Comparison of ENCODE assay signal across 8 cellular contexts in the genomic region with DNA sequence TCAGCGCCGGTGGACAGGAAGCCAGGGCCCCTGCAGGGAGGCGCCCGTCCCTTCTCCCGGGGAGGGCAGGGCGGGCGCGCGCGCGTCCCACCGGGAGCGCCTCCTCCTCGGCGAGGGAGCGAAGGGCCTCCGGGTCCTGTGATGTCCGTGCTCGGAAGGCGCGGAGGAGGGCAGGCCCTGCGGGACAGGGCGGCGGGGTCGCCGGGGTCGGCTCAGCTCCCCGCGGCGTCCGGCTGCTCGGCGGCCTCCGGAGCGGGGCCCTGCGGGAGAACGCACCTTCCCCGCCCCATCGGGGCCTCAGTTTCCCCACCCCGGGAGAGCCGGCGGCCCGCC. TPM values are rescaled to one million over a fixed set of nuclear protein-coding genes. Genes with fewer than 3 reads are reported as not detected.
DNase-seq lines count a peak whose midpoint lies in the region; ATAC-seq lines count a peak whose summit lies in the region.

No MANE protein-coding gene starts in this region.

- H3K27me3 Mint-ChIP-seq in memory B cell: no peaks in the 10 kb centered on the region

- H3K36me3 ChIP-seq in urinary bladder (ENCODE audit: insufficient read depth): no peaks in the 10 kb centered on the region

- WGBS in urinary bladder: under 1% methylated on average over 41 of the region's 43 CpGs

- no peaks in the 10 kb centered on the region for H3K9me3 Mint-ChIP-seq in memory B cell

- H3K36me3 Mint-ChIP-seq in memory B cell: no peaks in the 10 kb centered on the region

- peak overlapping the region; percentile 79 for H3K4me3 Mint-ChIP-seq in memory B cell

- peaks cover 6% of the 10 kb centered on the region for H3K4me1 Mint-ChIP-seq in memory B cell

- H3K27ac Mint-ChIP-seq in memory B cell: no peak overlapping the region

- H3K4me1 ChIP-seq in urinary bladder (ENCODE audit: insufficient read depth): no peaks in the 10 kb centered on the region

- peak; percentile 35 for DNase-seq in activated naive CD4-positive, alpha-beta T cell treated with Interleukin-2 at 50 U/mL for 16 hours
- DNase-seq in activated naive CD4-positive, alpha-beta T cell (lab: John Stamatoyannopoulos, UW): no peak
- DNase-seq in RKO (ENCODE audit: low spot score) (peak; percentile 69), dermis blood vessel endothelial cell (peak; percentile 44), memory B cell (ENCODE audit: low spot score in 2 of 2) (no peak), NCI-H2107 (lab: John Stamatoyannopoulos, UW) (no peak)

- peak overlapping the region; percentile 97 for H3K4me3 ChIP-seq in urinary bladder (ENCODE audit: low read depth, low read length)

- ATAC-seq in HG02938 (IDR thresholded peaks at IDR 0.05; ENCODE audit: unreplicated experiment) (peak; percentile 13), memory B cell (ENCODE audit: low read depth) (no peak)

- H3K27ac ChIP-seq in urinary bladder (ENCODE audit: low read depth): peak overlapping the region; percentile 80

RNA-seq across cellular contexts. Expression of gene EXD3, which starts 0.3 kb away (rescaled TPM):
- total RNA-seq in dermis blood vessel endothelial cell (32.9 and 43.1 TPM in 2 replicates), urinary bladder (7.5 TPM)
- polyA plus RNA-seq in urinary bladder: 12.0 TPM

RNA-seq across cellular contexts. Expression of gene NOXA1, which starts 0.6 kb away (rescaled TPM):
- total RNA-seq in dermis blood vessel endothelial cell: 1.5 and 2.6 TPM in 2 replicates
- total RNA-seq in urinary bladder: 0.90 TPM
- polyA plus RNA-seq in urinary bladder: 3.0 TPM

RNA-seq across cellular contexts. Expression of gene ENTPD8, which starts 18.5 kb away (rescaled TPM):
- 0.23 and 0.34 TPM in 2 replicates for total RNA-seq in dermis blood vessel endothelial cell
- 0.16 TPM for total RNA-seq in urinary bladder
- not detected for polyA plus RNA-seq in urinary bladder

RNA-seq across cellular contexts. Expression of gene NSMF, which starts 36.5 kb away (rescaled TPM):
- total RNA-seq in dermis blood vessel endothelial cell (32.7 and 32.8 TPM in 2 replicates), urinary bladder (8.6 TPM)
- polyA plus RNA-seq in urinary bladder: 36.2 TPM

Comparison
In these comparisons a context has a peak if more than half of its experiments do, and no peak if none do; other contexts are left out.
1. DNase-seq: peak in activated naive CD4-positive, alpha-beta T cell treated with Interleukin-2 at 50 U/mL for 16 hours (single experiment), RKO (single experiment) and dermis blood vessel endothelial cell (single experiment); none in activated naive CD4-positive, alpha-beta T cell (0 of 4), memory B cell (0 of 2) and NCI-H2107 (single experiment).